In genomic region chr1:51328279-51328678, GRCh38 we compare ENCODE assay signal across 1 cellular context.
TF ChIP-seq lines count a peak whose summit lies in the region.

No MANE protein-coding gene starts in this region.

TF ChIP-seq in IMR-90, 13 proteins besides CTCF, POLR2A, EP300 and RAD21:
- no peak for TF ChIP-seq NFE2L2 (IDR thresholded peaks at IDR 0.05; ENCODE audit: low read depth, low read length)
- no peak for TF ChIP-seq USF2 (IDR thresholded peaks at IDR 0.05; ENCODE audit: low read depth, low read length)
- no peak for TF ChIP-seq CEBPB (IDR thresholded peaks at IDR 0.05; ENCODE audit: low read depth, low read length)
- TF ChIP-seq MXI1 (IDR thresholded peaks at IDR 0.05; ENCODE audit: borderline replicate concordance, low read depth, low read length), result no peak
- TF ChIP-seq SMC3 (IDR thresholded peaks at IDR 0.05; ENCODE audit: low read depth, low read length), result no peak
- TF ChIP-seq RFX5 (IDR thresholded peaks at IDR 0.05; ENCODE audit: low read depth, low read length), result no peak
- TF ChIP-seq ELK1 (IDR thresholded peaks at IDR 0.05; ENCODE audit: borderline replicate concordance, low read depth, low read length), result no peak
- no peak for TF ChIP-seq CHD1 (IDR thresholded peaks at IDR 0.05; ENCODE audit: low read depth, low read length)
- TF ChIP-seq RCOR1 (IDR thresholded peaks at IDR 0.05; ENCODE audit: insufficient replicate concordance, low read length), result no peak
- no peak for TF ChIP-seq MAFK (IDR thresholded peaks at IDR 0.05; ENCODE audit: low read depth, low read length)
- TF ChIP-seq MAZ (IDR thresholded peaks at IDR 0.05; ENCODE audit: borderline replicate concordance, low read depth, low read length), result no peak
- no peak for TF ChIP-seq BHLHE40 (IDR thresholded peaks at IDR 0.05; ENCODE audit: low read depth, low read length)
- TF ChIP-seq FOS (IDR thresholded peaks at IDR 0.05; ENCODE audit: low read depth, low read length), result no peak
TF ChIP-seq in IMR-90: peak in this region for 0.
